1 cellular context compared by ENCODE assay signal in genomic region chr11:65895482-65895981, GRCh38.
A peak's percentile ranks its signal among the peaks of the same experiment; 100 is the strongest.
TF ChIP-seq lines count a peak whose summit lies in the region.

No MANE protein-coding gene starts in this region.

TF ChIP-seq in HEK293T, 16 proteins besides CTCF, POLR2A, EP300 and RAD21:
- TF ChIP-seq PKNOX1 (IDR thresholded peaks at IDR 0.05) (peak; percentile 55; the same call in 1 of the 2 replicates), ZNF384 (IDR thresholded peaks at IDR 0.05) (no peak), CTBP1 (IDR thresholded peaks at IDR 0.05; ENCODE audit: borderline replicate concordance) (no peak)
